Comparison of ENCODE assay signal across 8 cellular contexts in the genomic region with DNA sequence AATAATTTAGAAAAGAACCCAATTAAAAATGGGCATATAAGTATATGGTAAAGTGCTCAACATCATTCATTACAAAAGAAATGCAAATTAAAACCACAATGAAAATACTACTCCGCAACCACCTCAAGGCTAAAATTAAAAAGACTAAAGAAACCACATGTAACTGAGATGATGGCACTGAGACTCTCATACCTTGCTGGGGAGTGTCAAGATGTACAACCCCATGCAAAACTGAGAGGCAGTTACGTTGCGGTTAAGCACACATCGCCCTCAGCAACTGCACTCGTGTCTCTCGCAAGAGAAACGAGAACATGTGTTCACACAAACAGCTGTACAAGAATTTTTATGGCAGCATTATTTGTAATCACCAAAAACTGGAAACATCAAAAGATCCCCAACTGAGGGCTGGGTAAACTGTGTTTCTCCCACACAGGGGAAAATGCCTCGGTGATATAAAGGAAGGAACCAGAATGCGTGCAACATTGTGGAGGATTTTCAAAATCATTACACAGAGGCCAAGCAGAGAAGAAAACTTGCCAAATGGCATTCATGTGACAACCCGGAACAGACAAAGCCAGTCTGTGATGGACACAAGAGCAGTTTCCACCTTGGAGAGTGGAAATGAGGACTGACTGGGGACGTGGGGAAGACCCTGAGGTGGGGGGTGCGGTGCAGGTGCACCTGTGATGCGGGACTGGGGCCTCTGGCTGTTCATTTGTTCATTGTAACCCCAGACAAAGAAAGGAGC.
DNase-seq lines count a peak whose midpoint lies in the region; ATAC-seq and TF ChIP-seq lines count a peak whose summit lies in the region.

No MANE protein-coding gene starts in this region.

- TF ChIP-seq EP300 in ovary (IDR thresholded peaks at IDR 0.05), result no peak

- no peak for TF ChIP-seq POLR2A in ovary (IDR thresholded peaks at IDR 0.05)

- H3K4me1 Mint-ChIP-seq in T-helper 17 cell, result peaks cover 7% of the 10 kb centered on the region

- intact Hi-C loops in ovary (cut with DNase I), result no loop called here

- ATAC-seq in GM18870 (IDR thresholded peaks at IDR 0.05; ENCODE audit: unreplicated experiment) (peak; percentile 100), HG02642 (IDR thresholded peaks at IDR 0.05; ENCODE audit: poor library complexity, unreplicated experiment) (peak; percentile 100), T-helper 17 cell (peak; percentile 71)

- 82 to 95% (median 95%) methylated on average over 13 of the region's 13 CpGs for WGBS in ovary, 3 donors

- peak overlapping the region; percentile 58 for H3K4me3 Mint-ChIP-seq in T-helper 17 cell

- H3K36me3 Mint-ChIP-seq in T-helper 17 cell (ENCODE audit: low read depth), result peaks cover 6% of the 10 kb centered on the region

- H3K27me3 ChIP-seq in ovary, result no peaks in the 10 kb centered on the region

- H3K4me1 ChIP-seq in ovary (ENCODE audit: insufficient read depth), result no peaks in the 10 kb centered on the region

- H3K27ac ChIP-seq in coronary artery (no peak overlapping the region), ovary (no peak overlapping the region)

- H3K36me3 ChIP-seq in ovary, result no peaks in the 10 kb centered on the region

- H3K27me3 Mint-ChIP-seq in T-helper 17 cell, result no peaks in the 10 kb centered on the region

- H3K9me3 ChIP-seq in T-helper 17 cell (ENCODE audit: control insufficient read depth, low read length, poor library complexity, severe bottlenecking) (no peaks in the 10 kb centered on the region), ovary (no peaks in the 10 kb centered on the region)

- peak overlapping the region; percentile 63 for H3K27ac Mint-ChIP-seq in T-helper 17 cell

- no peak for TF ChIP-seq CTCF in coronary artery (IDR thresholded peaks at IDR 0.05)
- TF ChIP-seq CTCF in ovary (IDR thresholded peaks at IDR 0.05), result no peak

- DNase-seq in T-helper 17 cell (no peak), coronary artery (ENCODE audit: low spot score) (no peak), ureter (ENCODE audit: low spot score) (no peak), RKO (ENCODE audit: low spot score) (no peak), ovary (no peak)
- peak; percentile 21 to 42 for DNase-seq in stimulated activated CD4-positive, alpha-beta T cell treated with anti-CD3 and anti-CD28 coated beads, Interleukin-15, amount 100 ng/mL, for 48 hours (ENCODE audit: low read depth in 2 of 2)

- no peak overlapping the region for H3K4me3 ChIP-seq in coronary artery
- no peak overlapping the region for H3K4me3 ChIP-seq in ovary

Comparison
In these comparisons a context has a peak if more than half of its experiments do, and no peak if none do; other contexts are left out.
1. DNase-seq: peak in stimulated activated CD4-positive, alpha-beta T cell treated with anti-CD3 and anti-CD28 coated beads, Interleukin-15, amount 100 ng/mL, for 48 hours (2 of 2); none in T-helper 17 cell (0 of 3), coronary artery (single experiment), ureter (single experiment), RKO (single experiment) and ovary (0 of 5).
2. Peak in every context shown above with its lines, with median percentiles within 50 percentile points of each other: ATAC-seq.